29 cellular contexts compared by ENCODE assay signal in the genomic region with DNA sequence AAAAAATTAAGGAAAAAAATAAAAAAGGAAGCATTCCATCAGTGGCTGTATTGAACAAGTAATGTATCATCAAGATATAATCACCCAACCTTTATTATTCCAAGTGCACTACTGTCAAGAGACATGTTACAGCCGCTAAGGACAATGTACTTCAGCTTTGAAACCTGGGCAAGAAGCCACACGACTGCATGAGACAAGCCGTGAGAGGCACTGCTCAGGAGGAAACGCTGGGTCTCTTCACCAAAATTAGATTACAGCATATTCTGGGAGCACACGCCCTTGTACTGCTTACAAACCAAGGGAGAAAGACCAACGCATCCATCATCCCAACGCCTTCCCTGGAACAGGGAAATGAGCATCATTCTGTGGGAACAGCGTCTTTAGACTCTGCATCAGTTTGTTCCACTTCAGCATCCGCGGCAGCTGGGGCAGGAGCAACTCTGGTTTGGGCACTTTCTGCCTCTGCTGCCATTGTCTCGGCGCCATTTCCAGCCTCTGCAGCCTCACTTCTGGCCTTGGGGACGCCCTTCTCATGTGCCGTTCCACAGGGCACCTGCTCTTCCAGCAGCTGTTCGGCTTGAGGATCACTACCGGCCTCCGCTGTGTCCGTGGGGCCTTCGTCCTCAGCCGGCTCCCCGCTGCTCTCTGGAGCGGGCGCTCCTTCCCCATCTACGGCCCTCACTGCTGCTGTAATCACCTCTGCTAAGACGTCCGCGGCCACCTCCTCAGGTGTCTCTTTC. TPM values are rescaled to one million over a fixed set of nuclear protein-coding genes. Genes with fewer than 3 reads are reported as not detected.
DNase-seq lines count a peak whose midpoint lies in the region; ATAC-seq and TF ChIP-seq lines count a peak whose summit lies in the region.
"Had no signal": no experiment of that assay in that cellular context is flagged by ENCODE, and none has a peak within 500 bp of the region (broad histone marks: within the 10 kb centered on the region; RNA-seq: fewer than 3 reads in every experiment).

No MANE protein-coding gene starts in this region.

- no peak for TF ChIP-seq POLR2A in breast epithelium (IDR thresholded peaks at IDR 0.05)

- no peaks in the 10 kb centered on the region for H3K9me3 ChIP-seq in left ventricle myocardium inferior (replicated peaks)
- H3K9me3 ChIP-seq in breast epithelium = no peaks in the 10 kb centered on the region
- H3K9me3 ChIP-seq: colonic mucosa, tibial artery had no signal

- H3K9me3 Mint-ChIP-seq in activated CD4-positive, alpha-beta memory T cell treated with anti-CD3 and anti-CD28 coated beads, Interleukin-2, amount 10 ng/mL, durations not matched to agents 7 days and 5 days = no peaks in the 10 kb centered on the region
- H3K9me3 Mint-ChIP-seq: activated CD4-positive, alpha-beta T cell treated with anti-CD3 and anti-CD28 coated beads, Interleukin-2, amount 10 ng/mL, durations not matched to agents 7 days and 5 days; activated naive CD4-positive, alpha-beta T cell treated with anti-CD3 and anti-CD28 coated beads, Interleukin-2, amount 50 U/mL, for 24 hours; activated T-helper 1 cell treated with anti-CD3 and anti-CD28 coated beads, Interleukin-12 subunit alpha, Interleukin-12 subunit beta, Interleukin-2, Interleukin-4 antibody, amounts not matched to agents 30 ng/mL and 10 ng/mL and 1 ng/mL, durations not matched to agents 14 hours and 24 hours and 36 hours; CD8-positive, alpha-beta memory T cell; stimulated activated naive CD8-positive, alpha-beta T cell treated with anti-CD3 and anti-CD28 coated beads, Interleukin-15, amount 100 ng/mL, for 72 hours; T-helper 2 cell treated with Interferon-gamma antibody and Interleukin-4, amounts not matched to agents 5 μg/mL and 100 μg/mL, for 36 hours had no signal

- H3K27ac Mint-ChIP-seq in activated CD4-positive, alpha-beta memory T cell treated with anti-CD3 and anti-CD28 coated beads, Interleukin-2, amount 10 ng/mL, durations not matched to agents 7 days and 5 days = no peak overlapping the region
- H3K27ac Mint-ChIP-seq: activated CD4-positive, alpha-beta T cell treated with anti-CD3 and anti-CD28 coated beads, Interleukin-2, amount 10 ng/mL, durations not matched to agents 7 days and 5 days; activated naive CD4-positive, alpha-beta T cell treated with anti-CD3 and anti-CD28 coated beads, Interleukin-2, amount 50 U/mL, for 24 hours; activated T-helper 1 cell treated with anti-CD3 and anti-CD28 coated beads, Interleukin-12 subunit alpha, Interleukin-12 subunit beta, Interleukin-2, Interleukin-4 antibody, amounts not matched to agents 30 ng/mL and 10 ng/mL and 1 ng/mL, durations not matched to agents 14 hours and 24 hours and 36 hours; B cell; stimulated activated naive CD8-positive, alpha-beta T cell treated with anti-CD3 and anti-CD28 coated beads, Interleukin-15, amount 100 ng/mL, for 72 hours; T-helper 2 cell treated with Interferon-gamma antibody and Interleukin-4, amounts not matched to agents 5 μg/mL and 100 μg/mL, for 36 hours had no signal

- H3K4me3 ChIP-seq in left ventricle myocardium inferior (no peak overlapping the region), breast epithelium (no peak overlapping the region)
- H3K4me3 ChIP-seq: colonic mucosa, tibial artery had no signal

- H3K36me3 Mint-ChIP-seq in activated CD4-positive, alpha-beta memory T cell treated with anti-CD3 and anti-CD28 coated beads, Interleukin-2, amount 10 ng/mL, durations not matched to agents 7 days and 5 days (ENCODE audit: low read depth) = peaks cover 47% of the 10 kb centered on the region

- peaks cover 3% of the 10 kb centered on the region for H3K4me1 Mint-ChIP-seq in activated CD4-positive, alpha-beta memory T cell treated with anti-CD3 and anti-CD28 coated beads, Interleukin-2, amount 10 ng/mL, durations not matched to agents 7 days and 5 days
- H3K4me1 Mint-ChIP-seq: activated CD4-positive, alpha-beta T cell treated with anti-CD3 and anti-CD28 coated beads, Interleukin-2, amount 10 ng/mL, durations not matched to agents 7 days and 5 days; activated naive CD4-positive, alpha-beta T cell treated with anti-CD3 and anti-CD28 coated beads, Interleukin-2, amount 50 U/mL, for 24 hours; B cell; stimulated activated naive CD8-positive, alpha-beta T cell treated with anti-CD3 and anti-CD28 coated beads, Interleukin-15, amount 100 ng/mL, for 72 hours had no signal

- H3K4me1 ChIP-seq in left ventricle myocardium inferior = peaks cover 16% of the 10 kb centered on the region
- H3K4me1 ChIP-seq in breast epithelium = no peaks in the 10 kb centered on the region
- H3K4me1 ChIP-seq: colonic mucosa, foreskin keratinocyte, tibial artery had no signal

- DNase-seq in Right ventricle myocardium inferior (ENCODE audit: missing footprints) (no peak), cardiac septum (ENCODE audit: low spot score) (no peak), left ventricle myocardium inferior (no peak), DMS53 treated with DMSO at 0.1 percent for 48 hours (lab: John Stamatoyannopoulos, UW; ENCODE audit: unreplicated experiment) (no peak), breast epithelium (ENCODE audit: low spot score in 2 of 2) (no peak)
- DNase-seq in activated CD4-positive, alpha-beta memory T cell treated with anti-CD3 and anti-CD28 coated beads, Interleukin-2, amount 10 ng/mL, durations not matched to agents 7 days and 5 days = no peak
- DNase-seq: activated CD4-positive, alpha-beta T cell treated with anti-CD3 and anti-CD28 coated beads, Interleukin-2, amount 10 ng/mL, durations not matched to agents 7 days and 5 days; amygdala; CD8-positive, alpha-beta memory T cell; colonic mucosa; effector memory CD4-positive, alpha-beta T cell; foreskin keratinocyte; GDM1; HCEC 1CT; mesendoderm; NCI-H1092 treated with DMSO at 0.1 percent for 48 hours; NCI-H1930; NCI-H2227 treated with DMSO at 0.1 percent for 48 hours; nucleus accumbens; stimulated activated naive CD8-positive, alpha-beta T cell treated with anti-CD3 and anti-CD28 coated beads, Interleukin-15, amount 100 ng/mL, for 72 hours; tibial artery; WERI-Rb-1 had no signal

- H3K4me3 Mint-ChIP-seq in activated CD4-positive, alpha-beta memory T cell treated with anti-CD3 and anti-CD28 coated beads, Interleukin-2, amount 10 ng/mL, durations not matched to agents 7 days and 5 days = no peak overlapping the region
- H3K4me3 Mint-ChIP-seq: activated CD4-positive, alpha-beta T cell treated with anti-CD3 and anti-CD28 coated beads, Interleukin-2, amount 10 ng/mL, durations not matched to agents 7 days and 5 days; activated naive CD4-positive, alpha-beta T cell treated with anti-CD3 and anti-CD28 coated beads, Interleukin-2, amount 50 U/mL, for 24 hours; activated T-helper 1 cell treated with anti-CD3 and anti-CD28 coated beads, Interleukin-12 subunit alpha, Interleukin-12 subunit beta, Interleukin-2, Interleukin-4 antibody, amounts not matched to agents 30 ng/mL and 10 ng/mL and 1 ng/mL, durations not matched to agents 14 hours and 24 hours and 36 hours; B cell; CD8-positive, alpha-beta memory T cell; stimulated activated naive CD8-positive, alpha-beta T cell treated with anti-CD3 and anti-CD28 coated beads, Interleukin-15, amount 100 ng/mL, for 72 hours; T-helper 2 cell treated with Interferon-gamma antibody and Interleukin-4, amounts not matched to agents 5 μg/mL and 100 μg/mL, for 36 hours had no signal

- H3K27ac ChIP-seq in angular gyrus (ENCODE audit: low read depth, low read length) = peak overlapping the region; percentile 62
- H3K27ac ChIP-seq in left ventricle myocardium inferior (replicated peaks) = peak overlapping the region; percentile 23
- peak overlapping the region; percentile 20 for H3K27ac ChIP-seq in temporal lobe (ENCODE audit: low read depth, low read length)
- H3K27ac ChIP-seq in breast epithelium = no peak overlapping the region
- H3K27ac ChIP-seq: colonic mucosa, foreskin keratinocyte, tibial artery, WERI-Rb-1 had no signal

- H3K36me3 ChIP-seq in left ventricle myocardium inferior = peaks cover 68% of the 10 kb centered on the region
- H3K36me3 ChIP-seq in breast epithelium = peaks cover 14% of the 10 kb centered on the region

- POLR2A ChIA-PET in activated CD4-positive, alpha-beta memory T cell treated with anti-CD3 and anti-CD28 coated beads, Interleukin-2, amount 10 ng/mL, durations not matched to agents 7 days and 5 days (lab: Charles Lee) = no interaction called here

- no peaks in the 10 kb centered on the region for H3K27me3 Mint-ChIP-seq in activated CD4-positive, alpha-beta memory T cell treated with anti-CD3 and anti-CD28 coated beads, Interleukin-2, amount 10 ng/mL, durations not matched to agents 7 days and 5 days
- H3K27me3 Mint-ChIP-seq: activated CD4-positive, alpha-beta T cell treated with anti-CD3 and anti-CD28 coated beads, Interleukin-2, amount 10 ng/mL, durations not matched to agents 7 days and 5 days; activated naive CD4-positive, alpha-beta T cell treated with anti-CD3 and anti-CD28 coated beads, Interleukin-2, amount 50 U/mL, for 24 hours; B cell; CD8-positive, alpha-beta memory T cell; stimulated activated naive CD8-positive, alpha-beta T cell treated with anti-CD3 and anti-CD28 coated beads, Interleukin-15, amount 100 ng/mL, for 72 hours had no signal

- peak; percentile 40 for ATAC-seq in Right ventricle myocardium inferior
- ATAC-seq: esophagus mucosa; foreskin keratinocyte; stimulated activated naive CD8-positive, alpha-beta T cell treated with anti-CD3 and anti-CD28 coated beads, Interleukin-15, amount 100 ng/mL, for 72 hours had no signal

- TF ChIP-seq CTCF in left ventricle myocardium inferior (IDR thresholded peaks at IDR 0.05; ENCODE audit: borderline replicate concordance) = no peak
- no peak for TF ChIP-seq CTCF in breast epithelium (IDR thresholded peaks at IDR 0.05)

- CTCF ChIA-PET in activated CD4-positive, alpha-beta memory T cell treated with anti-CD3 and anti-CD28 coated beads, Interleukin-2, amount 10 ng/mL, durations not matched to agents 7 days and 5 days (lab: Charles Lee) = no interaction called here

- intact Hi-C loops in Right ventricle myocardium inferior (cut with DNase I) = no loop called here
- intact Hi-C loops in cardiac septum (cut with DNase I) = no loop called here
- intact Hi-C loops in left ventricle myocardium inferior (cut with micrococcal nuclease) = no loop called here
- intact Hi-C loops in breast epithelium (cut with DNase I; ENCODE audit: low total_unique reads) = no loop called here

- H3K27me3 ChIP-seq in left ventricle myocardium inferior (ENCODE audit: low read depth) = no peaks in the 10 kb centered on the region
- no peaks in the 10 kb centered on the region for H3K27me3 ChIP-seq in breast epithelium
- H3K27me3 ChIP-seq: colonic mucosa, foreskin keratinocyte, tibial artery had no signal

RNA-seq across cellular contexts. Expression of gene BRD4, which starts 22.4 kb away (rescaled TPM):
- total RNA-seq in Right ventricle myocardium inferior (56.5 TPM), cardiac septum (72.3 TPM), left ventricle myocardium inferior (60.9 TPM), temporal lobe (11.8 TPM), breast epithelium (10 to 100 TPM; 25.6 to 37.5 (median 33.8) TPM)
- total RNA-seq in activated CD4-positive, alpha-beta memory T cell treated with anti-CD3 and anti-CD28 coated beads, Interleukin-2, amount 10 ng/mL, durations not matched to agents 7 days and 5 days = 100 to 1,000 TPM; 103 to 110 TPM

RNA-seq across cellular contexts. Expression of gene AKAP8, which starts 24.9 kb away (rescaled TPM):
- 19.8 TPM for total RNA-seq in Right ventricle myocardium inferior
- 19.2 TPM for total RNA-seq in cardiac septum
- total RNA-seq in left ventricle myocardium inferior = 21.8 TPM
- 10.8 TPM for total RNA-seq in temporal lobe
- 10 to 100 TPM; 23.2 to 40.7 (median 33.4) TPM for total RNA-seq in breast epithelium
- total RNA-seq in activated CD4-positive, alpha-beta memory T cell treated with anti-CD3 and anti-CD28 coated beads, Interleukin-2, amount 10 ng/mL, durations not matched to agents 7 days and 5 days = 10 to 100 TPM; 43.8 to 45.9 TPM

Comparison
In these comparisons a context has a peak if more than half of its experiments do, and no peak if none do; other contexts are left out.
1. H3K27ac ChIP-seq: peak in angular gyrus (single experiment), left ventricle myocardium inferior (single experiment) and temporal lobe (single experiment); none in breast epithelium (0 of 2).